16 cellular contexts compared by ENCODE assay signal in the genomic region with DNA sequence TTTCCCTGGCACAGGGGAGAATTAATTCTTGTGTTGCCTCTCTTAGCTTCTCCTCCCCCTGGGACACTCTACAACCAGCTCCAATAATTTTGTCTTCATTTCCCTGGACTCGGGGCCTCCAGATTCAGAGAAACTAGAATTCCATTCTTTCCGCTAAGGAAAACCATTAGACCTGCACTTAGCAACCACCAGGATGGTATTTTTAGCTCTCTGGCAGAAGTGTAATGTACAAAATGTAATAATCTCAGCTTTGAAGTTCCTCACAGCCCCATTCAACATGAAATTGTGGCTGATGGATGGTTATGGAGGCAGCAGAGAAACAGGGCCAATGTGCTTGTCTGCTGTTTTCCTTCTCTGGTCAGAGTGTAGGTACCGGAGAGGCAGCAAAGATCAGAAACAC.
DNase-seq lines count a peak whose midpoint lies in the region; ATAC-seq, FAIRE-seq and TF ChIP-seq lines count a peak whose summit lies in the region.
"Had no signal": no experiment of that assay in that cellular context is flagged by ENCODE, and none has a peak within 500 bp of the region (broad histone marks: within the 10 kb centered on the region; RNA-seq: fewer than 3 reads in every experiment).

No MANE protein-coding gene starts in this region.

- peaks cover 18% of the 10 kb centered on the region for H3K4me1 ChIP-seq in right cardiac atrium (ENCODE audit: control insufficient read depth, insufficient read depth, low read length)
- H3K4me1 ChIP-seq: BLaER1 had no signal

- no peak for DNase-seq in Right ventricle myocardium superior
- no peak for DNase-seq in Right ventricle myocardium inferior (ENCODE audit: missing footprints)
- DNase-seq in GM12891 (ENCODE audit: insufficient read length, low spot score), result no peak
- no peak for DNase-seq in right cardiac atrium
- DNase-seq in superior temporal gyrus (ENCODE audit: extremely low spot score), result peak; percentile 58
- no peak for DNase-seq in SW480 (ENCODE audit: low spot score)
- no peak for DNase-seq in T-helper 1 cell
- DNase-seq: 8988T; CD4-positive, alpha-beta memory T cell; DMS153; DMS79; GF-D8; H9 had no signal

- WGBS in right cardiac atrium, result 68% methylated on average over 3 of the region's 3 CpGs

- peak; percentile 42 for ATAC-seq in Right ventricle myocardium superior (ENCODE audit: poor library complexity)
- no peak for ATAC-seq in Right ventricle myocardium inferior
- ATAC-seq in right cardiac atrium, result no peak

- no peaks in the 10 kb centered on the region for H3K27me3 ChIP-seq in right cardiac atrium (ENCODE audit: control insufficient read depth, insufficient read depth)
- H3K27me3 ChIP-seq: BLaER1 had no signal

- intact Hi-C loops in Right ventricle myocardium superior (cut with DNase I), result no loop called here
- intact Hi-C loops in Right ventricle myocardium inferior (cut with DNase I), result loop anchor here (5.0 kb wide), 2 partner anchors 73 to 92 kb away; no protein-coding TSS in a partner anchor
- intact Hi-C loops in right cardiac atrium (cut with DNase I), result loop anchor here in 1 of 4 donors (5.0 kb wide), 1 partner anchor 73 kb away; no protein-coding TSS in a partner anchor

- no peak for TF ChIP-seq POLR2A in GM12891 (IDR thresholded peaks at IDR 0.05; ENCODE audit: low read depth, low read length)

- H3K27ac ChIP-seq in right cardiac atrium (ENCODE audit: low read length), result peak overlapping the region; percentile 23
- H3K27ac ChIP-seq: BLaER1 had no signal

- no peaks in the 10 kb centered on the region for H3K9me3 ChIP-seq in right cardiac atrium (ENCODE audit: control insufficient read depth, low read length)
- H3K9me3 ChIP-seq: BLaER1 had no signal

- peak; percentile 40 for FAIRE-seq in GM12891 (lab: Jason Lieb, UNC)
- FAIRE-seq: H1, HTR-8/SVneo had no signal

- H3K4me3 ChIP-seq in right cardiac atrium (ENCODE audit: low read length), result no peak overlapping the region
- H3K4me3 ChIP-seq: BLaER1 had no signal

TF ChIP-seq in GM12891, 5 proteins besides CTCF, POLR2A, EP300 and RAD21:
- TF ChIP-seq TAF1 (IDR thresholded peaks at IDR 0.05; ENCODE audit: low read depth, low read length) (no peak), PAX5 (IDR thresholded peaks at IDR 0.05; ENCODE audit: insufficient read depth, low read length, severe bottlenecking) (no peak), POU2F2 (IDR thresholded peaks at IDR 0.05; ENCODE audit: low read depth, low read length) (no peak), SPI1 (IDR thresholded peaks at IDR 0.05; ENCODE audit: low read depth, low read length) (no peak), POLR2AphosphoS5 (IDR thresholded peaks at IDR 0.05; ENCODE audit: low read depth, low read length) (no peak)
